Comparison of ENCODE assay signal across 18 cellular contexts in genomic region chr9:134636142-134636507, GRCh38. TPM values are rescaled to one million over a fixed set of nuclear protein-coding genes. Genes with fewer than 3 reads are reported as not detected.
"Had no signal": no experiment of that assay in that cellular context is flagged by ENCODE, and none has a peak within 500 bp of the region (broad histone marks: within the 10 kb centered on the region; RNA-seq: fewer than 3 reads in every experiment).

No MANE protein-coding gene starts in this region.

- ATAC-seq: activated CD8-positive, alpha-beta T cell treated with anti-CD3 and anti-CD28 coated beads for 36 hours; activated T-cell treated with anti-CD3 and anti-CD28 coated beads, Interleukin-2, amount 50 U/mL, for 4 hours; left colon; naive thymus-derived CD8-positive, alpha-beta T cell; stimulated activated naive B cell treated with anti-CD40 and anti-IgM and Interleukin-4, amounts not matched to agents 10 μg/mL and 1 μg/mL and 100 μg/mL, for 72 hours had no signal

- H3K4me3 ChIP-seq: tibial nerve, vagina had no signal

- H3K9me3 ChIP-seq: tibial nerve, vagina had no signal

- DNase-seq: activated B cell treated with CpG ODN at 0.5 μM for 24 hours; activated CD4-positive, alpha-beta T cell treated with anti-CD3 and anti-CD28 coated beads for 48 hours; activated CD8-positive, alpha-beta T cell treated with anti-CD3 and anti-CD28 coated beads for 36 hours; activated gamma-delta T cell treated with Interleukin-2 at 50 U/mL for 16 hours; activated naive CD8-positive, alpha-beta T cell treated with anti-CD3 and anti-CD28 coated beads, Interleukin-2, amount 10 ng/mL, durations not matched to agents 7 days and 5 days; activated T-cell treated with anti-CD3 and anti-CD28 coated beads, Interleukin-2, amount 50 U/mL, for 4 hours; dermis blood vessel endothelial cell; head of caudate nucleus; left colon; mammary epithelial cell; stimulated activated CD4-positive, alpha-beta T cell treated with anti-CD3 and anti-CD28 coated beads, Interleukin-15, amount 100 ng/mL, for 24 hours; stimulated activated CD4-positive, alpha-beta T cell treated with anti-CD3 and anti-CD28 coated beads, Interleukin-4, amount 100 ng/mL, for 1 hour; stimulated activated naive B cell treated with anti-CD40 and anti-IgM and Interleukin-4, amounts not matched to agents 10 μg/mL and 1 μg/mL and 100 μg/mL, for 72 hours; SW 1271 had no signal

- H3K27me3 ChIP-seq: tibial nerve, vagina had no signal

- H3K36me3 ChIP-seq: tibial nerve, vagina had no signal

- H3K27ac ChIP-seq: epithelial cell of prostate, vagina had no signal

RNA-seq across cellular contexts. Expression of gene COL5A1, which starts 5.5 kb away (rescaled TPM):
- polyA plus RNA-seq: naive thymus-derived CD8-positive, alpha-beta T cell had no signal
